ENCODE assay signal across 7 cellular contexts in the genomic region with DNA sequence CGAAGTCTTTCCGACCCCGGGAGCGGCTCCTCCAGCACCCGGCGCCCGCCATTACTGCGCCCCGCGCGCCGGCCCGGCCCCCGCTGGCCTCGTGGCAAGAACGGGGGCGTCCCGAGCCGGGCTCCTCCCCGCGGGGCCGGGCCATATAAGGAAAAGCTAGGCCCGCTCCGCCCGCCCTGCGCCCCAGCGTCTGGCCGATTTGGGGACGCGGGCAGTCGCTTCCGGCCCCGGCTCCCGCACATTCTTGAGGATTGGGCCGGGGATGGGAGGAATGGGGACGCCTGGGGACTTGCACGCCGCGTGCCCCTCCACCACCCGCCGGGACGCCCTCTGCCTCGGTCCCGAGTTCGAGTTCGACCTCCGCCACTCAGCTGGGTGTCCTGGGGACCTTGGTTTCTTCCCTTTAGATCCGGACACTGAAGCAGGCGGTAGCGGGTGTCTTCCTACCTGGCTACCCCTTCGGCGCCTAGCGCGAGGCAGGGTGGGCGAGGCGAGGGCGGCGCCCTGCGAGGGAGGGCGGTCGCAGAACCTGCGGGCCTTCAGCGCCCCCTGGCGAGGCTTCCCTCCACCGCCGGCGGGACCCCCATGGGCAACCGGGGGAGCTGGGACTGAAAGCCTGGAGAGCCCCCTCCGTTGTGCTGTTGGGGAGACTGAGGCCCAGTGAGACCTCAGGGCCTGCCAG. TPM values are rescaled to one million over a fixed set of nuclear protein-coding genes. Genes with fewer than 3 reads are reported as not detected.
DNase-seq lines count a peak whose midpoint lies in the region; ATAC-seq and TF ChIP-seq lines count a peak whose summit lies in the region.

No MANE protein-coding gene starts in this region.

- CTCF ChIA-PET in activated naive CD4-positive, alpha-beta T cell treated with anti-CD3 and anti-CD28 coated beads for 36 hours (lab: Charles Lee), result interaction anchor here (0.6 to 4.7 kb wide), 22 partner anchors 11 to 369 kb away, joined by 3 to 29 read pairs (median 4); partner anchors contain the start of genes MORC2 and TUG1

- H3K4me1 Mint-ChIP-seq in activated naive CD4-positive, alpha-beta T cell treated with anti-CD3 and anti-CD28 coated beads for 36 hours (ENCODE audit: low read depth), result peaks cover 32% of the 10 kb centered on the region

- peaks cover 23 to 68% of the 10 kb centered on the region in 2 donors for H3K4me1 ChIP-seq in thoracic aorta (ENCODE audit: control insufficient read depth in 1 of 2, low read depth in 2 of 2)

- no peaks in the 10 kb centered on the region for H3K27me3 ChIP-seq in thoracic aorta (replicated peaks; ENCODE audit: insufficient read depth)

- peak overlapping the region; percentile 88 to 92 for H3K27ac ChIP-seq in thoracic aorta

- DNase-seq in activated naive CD4-positive, alpha-beta T cell treated with anti-CD3 and anti-CD28 coated beads for 36 hours, result peak; percentile 89
- DNase-seq in germinal center (ENCODE audit: low spot score) (peak; percentile 92), omental fat pad (ENCODE audit: low spot score) (peak; percentile 68), thoracic aorta (ENCODE audit: low spot score) (peak; percentile 74)

- H3K9me3 ChIP-seq in thoracic aorta, result no peaks in the 10 kb centered on the region

- ATAC-seq in GM18861 (IDR thresholded peaks at IDR 0.05; ENCODE audit: unreplicated experiment), result peak; percentile 37
- ATAC-seq in HG03095 (IDR thresholded peaks at IDR 0.05; ENCODE audit: unreplicated experiment), result peak; percentile 56
- peak; percentile 83 for ATAC-seq in omental fat pad (ENCODE audit: low FRiP score)
- peak; percentile 24 for ATAC-seq in thoracic aorta (ENCODE audit: insufficient number of reproducible peaks, low FRiP score, low read depth)

- TF ChIP-seq CTCF in omental fat pad (IDR thresholded peaks at IDR 0.05), result peak in 2 of 3 donors; percentile 33 to 76
- peak; percentile 86 for TF ChIP-seq CTCF in thoracic aorta (IDR thresholded peaks at IDR 0.05)

- H3K36me3 Mint-ChIP-seq in activated naive CD4-positive, alpha-beta T cell treated with anti-CD3 and anti-CD28 coated beads for 36 hours (ENCODE audit: low read depth), result peaks cover 3% of the 10 kb centered on the region

- no peaks in the 10 kb centered on the region for H3K9me3 Mint-ChIP-seq in activated naive CD4-positive, alpha-beta T cell treated with anti-CD3 and anti-CD28 coated beads for 36 hours

- intact Hi-C loops in activated naive CD4-positive, alpha-beta T cell treated with anti-CD3 and anti-CD28 coated beads for 36 hours (cut with micrococcal nuclease), result loop anchor here (1.0 to 5.0 kb wide), 10 partner anchors 116 to 547 kb away; partner anchors contain the start of genes LIMK2, PIK3IP1 and TUG1

- peak overlapping the region; percentile 75 for H3K27ac Mint-ChIP-seq in activated naive CD4-positive, alpha-beta T cell treated with anti-CD3 and anti-CD28 coated beads for 36 hours

- peaks cover 37% of the 10 kb centered on the region for H3K36me3 ChIP-seq in thoracic aorta

- no peaks in the 10 kb centered on the region for H3K27me3 Mint-ChIP-seq in activated naive CD4-positive, alpha-beta T cell treated with anti-CD3 and anti-CD28 coated beads for 36 hours (ENCODE audit: low read depth)

- peak overlapping the region; percentile 79 for H3K4me3 Mint-ChIP-seq in activated naive CD4-positive, alpha-beta T cell treated with anti-CD3 and anti-CD28 coated beads for 36 hours

- peak overlapping the region; percentile 76 for H3K4me3 ChIP-seq in thoracic aorta

- peak; percentile 81 for TF ChIP-seq POLR2A in Raji (IDR thresholded peaks at IDR 0.05; ENCODE audit: insufficient read depth, low read depth, low read length)

RNA-seq across cellular contexts. Expression of gene SMTN, which starts 3.8 kb away (rescaled TPM):
- 10 to 100 TPM; 46.2 to 47.6 TPM for total RNA-seq in activated naive CD4-positive, alpha-beta T cell treated with anti-CD3 and anti-CD28 coated beads for 36 hours
- total RNA-seq in omental fat pad (100 to 1,000 TPM in 1 of 4 donors, 10 to 100 TPM in 3; 29.2 to 116 (median 32.2) TPM), thoracic aorta (100 to 1,000 TPM; 632 to 946 TPM)

RNA-seq across cellular contexts. Expression of gene SELENOM, which starts 22.4 kb away (rescaled TPM):
- total RNA-seq in activated naive CD4-positive, alpha-beta T cell treated with anti-CD3 and anti-CD28 coated beads for 36 hours, result 10 to 100 TPM in 1 of 2 experiments, 1 to 10 TPM in 1; 9.3 to 11.0 TPM
- total RNA-seq in omental fat pad, result 100 to 1,000 TPM; 162 to 346 (median 230) TPM
- total RNA-seq in thoracic aorta, result 1,000 to 10,000 TPM in 1 of 2 donors, 100 to 1,000 TPM in 1; 453 to 1,695 TPM

RNA-seq across cellular contexts. Expression of gene INPP5J, which starts 37.8 kb away (rescaled TPM):
- total RNA-seq in activated naive CD4-positive, alpha-beta T cell treated with anti-CD3 and anti-CD28 coated beads for 36 hours, result under 1 TPM; 0.12 to 0.17 TPM
- total RNA-seq in omental fat pad (under 1 TPM; 0.24 to 0.84 (median 0.42) TPM), thoracic aorta (1 to 10 TPM; 2.3 to 4.1 TPM)

RNA-seq across cellular contexts. Expression of gene PLA2G3, which starts 55.4 kb away (rescaled TPM):
- total RNA-seq in activated naive CD4-positive, alpha-beta T cell treated with anti-CD3 and anti-CD28 coated beads for 36 hours, result not detected
- total RNA-seq in omental fat pad (not detected), thoracic aorta (not detected)

Comparison
In these comparisons a context has a peak if more than half of its experiments do, and no peak if none do; other contexts are left out.
1. Peak in every context shown above with its lines: DNase-seq, ATAC-seq, H3K4me3 ChIP-seq and H3K27ac ChIP-seq.
2. ATAC-seq: peak in every context shown above with its lines; median percentile 83 in omental fat pad; 56 in HG03095; 37 in GM18861; 24 in thoracic aorta.
3. RNA of gene SMTN, which starts 3.8 kb away (total RNA-seq): 632 to 946 TPM in thoracic aorta; 46.2 to 47.6 TPM in activated naive CD4-positive, alpha-beta T cell treated with anti-CD3 and anti-CD28 coated beads for 36 hours and 29.2 to 116 TPM in omental fat pad; every median in the first group is over 4 times any median in the second.
4. RNA of gene SELENOM, which starts 22.4 kb away (total RNA-seq): 453 to 1,695 TPM in thoracic aorta and 162 to 346 TPM in omental fat pad; 9.3 to 11.0 TPM in activated naive CD4-positive, alpha-beta T cell treated with anti-CD3 and anti-CD28 coated beads for 36 hours; every median in the first group is over 10 times any median in the second.